Comparison of ENCODE assay signal across 8 cellular contexts in genomic region chr2:128473175-128474013, GRCh38.
DNase-seq lines count a peak whose midpoint lies in the region; ATAC-seq and TF ChIP-seq lines count a peak whose summit lies in the region.

No MANE protein-coding gene starts in this region.

- no peak for TF ChIP-seq CTCF in NB4 (IDR thresholded peaks at IDR 0.05; ENCODE audit: low read depth, low read length)
- no peak for TF ChIP-seq CTCF in tibial artery (IDR thresholded peaks at IDR 0.05)

- H3K4me3 Mint-ChIP-seq in central memory CD8-positive, alpha-beta T cell, result peak overlapping the region; percentile 48

- H3K36me3 Mint-ChIP-seq in central memory CD8-positive, alpha-beta T cell (ENCODE audit: insufficient read depth), result peaks cover 1% of the 10 kb centered on the region

- peak overlapping the region; percentile 76 for H3K27ac Mint-ChIP-seq in central memory CD8-positive, alpha-beta T cell (ENCODE audit: low read depth)

- H3K27me3 ChIP-seq in muscle layer of duodenum (ENCODE audit: low read depth, low read length), result no peaks in the 10 kb centered on the region
- H3K27me3 ChIP-seq in tibial artery, result no peaks in the 10 kb centered on the region

- peak; percentile 1 for DNase-seq in D341Med (ENCODE audit: low spot score)
- DNase-seq in NB4 (ENCODE audit: low read depth), result peak; percentile 100
- DNase-seq in central memory CD8-positive, alpha-beta T cell (ENCODE audit: low spot score in 2 of 2), result peak in 1 of 2 donors; percentile 8
- no peak for DNase-seq in tibial artery
- no peak for DNase-seq in cortex of kidney (lab: John Stamatoyannopoulos, UW)
- no peak for DNase-seq in DMS114 treated with DMSO at 0.1 percent for 48 hours (lab: John Stamatoyannopoulos, UW; ENCODE audit: unreplicated experiment)

- peak; percentile 69 for ATAC-seq in GM21528 (IDR thresholded peaks at IDR 0.05; ENCODE audit: low FRiP score, unreplicated experiment)
- peak; percentile 31 for ATAC-seq in central memory CD8-positive, alpha-beta T cell (replicated peaks; ENCODE audit: extremely low read depth, poor library complexity, severe bottlenecking)

- peaks cover 6% of the 10 kb centered on the region for H3K4me1 Mint-ChIP-seq in central memory CD8-positive, alpha-beta T cell

- H3K4me3 ChIP-seq in NB4 (ENCODE audit: low read depth, low read length) (peak overlapping the region; percentile 29), muscle layer of duodenum (ENCODE audit: low read depth in 1 of 2, low read length in 2 of 2) (peak overlapping the region; percentile 18 to 46), tibial artery (peak overlapping the region; percentile 25 to 35)

- H3K4me1 ChIP-seq in muscle layer of duodenum (ENCODE audit: control insufficient read depth in 1 of 2, insufficient read depth in 2 of 2, low read length in 2 of 2), result peaks cover 5 to 9% of the 10 kb centered on the region in 2 donors
- H3K4me1 ChIP-seq in tibial artery, result peaks cover 0 to 17% (median 15%) of the 10 kb centered on the region in 4 donors

- intact Hi-C loops in tibial artery (cut with DNase I; ENCODE audit: low total_unique reads), result no loop called here

- peak; percentile 20 for TF ChIP-seq POLR2A in NB4 (IDR thresholded peaks at IDR 0.05; ENCODE audit: extremely low read depth, insufficient read length)

- H3K27ac ChIP-seq in muscle layer of duodenum (ENCODE audit: low read length), result no peak overlapping the region
- H3K27ac ChIP-seq in tibial artery, result no peak overlapping the region

- H3K36me3 ChIP-seq in muscle layer of duodenum (ENCODE audit: control insufficient read depth in 1 of 2, insufficient read depth in 2 of 2, low read length in 2 of 2) (no peaks in the 10 kb centered on the region), tibial artery (no peaks in the 10 kb centered on the region)

- H3K27me3 Mint-ChIP-seq in central memory CD8-positive, alpha-beta T cell, result peaks cover 47% of the 10 kb centered on the region

- H3K9me3 ChIP-seq in muscle layer of duodenum (ENCODE audit: control insufficient read depth in 1 of 2, low read length in 2 of 2), result peaks cover 16 to 22% of the 10 kb centered on the region in 2 donors
- peaks cover 3 to 16% (median 8%) of the 10 kb centered on the region in 3 donors for H3K9me3 ChIP-seq in tibial artery

- H3K9me3 Mint-ChIP-seq in central memory CD8-positive, alpha-beta T cell, result peaks cover 6% of the 10 kb centered on the region

Comparison
In these comparisons a context has a peak if more than half of its experiments do, and no peak if none do; other contexts are left out.
1. DNase-seq: peak in D341Med (single experiment) and NB4 (single experiment); none in tibial artery (0 of 2), cortex of kidney (single experiment) and DMS114 treated with DMSO at 0.1 percent for 48 hours (single experiment).
2. Peak in every context shown above with its lines, with median percentiles within 50 percentile points of each other: H3K4me3 ChIP-seq.